In the genomic region with DNA sequence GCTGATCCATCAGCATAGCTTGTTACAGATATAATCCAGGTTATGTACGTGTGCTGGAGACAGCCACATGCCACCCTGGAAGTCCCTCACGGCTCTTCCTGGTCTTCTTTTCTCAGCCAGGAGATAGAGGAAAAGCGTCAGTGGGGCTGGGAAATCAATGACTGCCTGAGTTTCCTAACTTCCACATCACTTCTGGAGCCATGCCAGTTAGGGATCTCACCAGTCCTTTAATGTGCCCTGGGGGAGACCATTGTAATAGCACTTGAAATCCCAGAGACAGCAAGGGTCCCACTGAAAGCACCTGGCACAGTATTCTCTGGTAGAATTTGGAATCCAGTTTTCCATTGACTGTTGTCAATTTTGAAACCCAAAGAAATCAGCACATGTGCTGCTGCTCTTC, we compare ENCODE assay signal across 11 cellular contexts. TPM values are rescaled to one million over a fixed set of nuclear protein-coding genes. Genes with fewer than 3 reads are reported as not detected.
A peak's percentile ranks its signal among the peaks of the same experiment; 100 is the strongest.
DNase-seq lines count a peak whose midpoint lies in the region; TF ChIP-seq lines count a peak whose summit lies in the region.
"Had no signal": no experiment of that assay in that cellular context is flagged by ENCODE, and none has a peak within 500 bp of the region (broad histone marks: within the 10 kb centered on the region; RNA-seq: fewer than 3 reads in every experiment).

No MANE protein-coding gene starts in this region.

- no peak overlapping the region for H2BK12ac ChIP-seq in H9 (ENCODE audit: insufficient read length, low read depth, low read length)

- H3K4ac ChIP-seq in H9 (ENCODE audit: low read depth, low read length) = no peak overlapping the region

- DNase-seq in NCI-H1417 (lab: John Stamatoyannopoulos, UW) = peak in 2 of 3 experiments; percentile 31 to 72
- DNase-seq in NCI-H1417 treated with DMSO at 0.1 percent for 48 hours (lab: John Stamatoyannopoulos, UW) = no peak
- no peak for DNase-seq in H9
- DNase-seq in activated naive CD8-positive, alpha-beta T cell treated with anti-CD3 and anti-CD28 coated beads for 36 hours = no peak
- no peak for DNase-seq in hypothalamus (lab: John Stamatoyannopoulos, UW)
- no peak for DNase-seq in T1000 (lab: John Stamatoyannopoulos, UW)
- no peak for DNase-seq in NCI-H187 treated with DMSO at 0.1 percent for 48 hours (lab: John Stamatoyannopoulos, UW)
- DNase-seq: activated CD4-positive, CD25-positive, alpha-beta regulatory T cell; foreskin melanocyte; thyroid gland had no signal

- H3K27me3 ChIP-seq in H9 (ENCODE audit: insufficient read depth, low read length) (peaks cover 43% of the 10 kb centered on the region), parathyroid adenoma (ENCODE audit: control insufficient read depth, insufficient read depth, low read length) (peaks cover 8% of the 10 kb centered on the region)

- H3K4me1 Mint-ChIP-seq in H9 = peaks cover 22% of the 10 kb centered on the region in 2 experiments
- peaks cover 38% of the 10 kb centered on the region for H3K4me1 Mint-ChIP-seq in activated naive CD8-positive, alpha-beta T cell treated with anti-CD3 and anti-CD28 coated beads for 36 hours

- H2AK5ac ChIP-seq in H9 (ENCODE audit: insufficient read length, low read length) = no peak overlapping the region

- H2BK120ac ChIP-seq in H9 (ENCODE audit: low read depth, low read length, poor library complexity, severe bottlenecking) = no peak overlapping the region

- H3K4me2 ChIP-seq in H9 (ENCODE audit: insufficient read depth, insufficient read length, low read length) (no peak overlapping the region), parathyroid adenoma (ENCODE audit: low read length) (no peak overlapping the region)

- H2AFZ ChIP-seq in H9 (ENCODE audit: low read length) (no peak overlapping the region), parathyroid adenoma (no peak overlapping the region)

- peaks cover 5% of the 10 kb centered on the region for H3K23me2 ChIP-seq in H9 (ENCODE audit: insufficient read length, low read depth, low read length, poor library complexity, severe bottlenecking)

- no peak overlapping the region for H3K9ac ChIP-seq in H9 (ENCODE audit: extremely low read depth, insufficient read length, low read length)
- H3K9ac ChIP-seq in parathyroid adenoma = no peak overlapping the region

- no peaks in the 10 kb centered on the region for H3K36me3 ChIP-seq in parathyroid adenoma (ENCODE audit: control insufficient read depth, insufficient read depth, low read length)
- H3K36me3 ChIP-seq: thyroid gland had no signal

- no peak overlapping the region for H4K91ac ChIP-seq in H9 (ENCODE audit: insufficient read length, low read depth, low read length)

- TF ChIP-seq CTCF in H9 (conservative IDR thresholded peaks at IDR 0.05) (0 out of 3 replicates have a peak, but pooled peaks have one; percentile 2), parathyroid adenoma (IDR thresholded peaks at IDR 0.05) (no peak)

- no peak overlapping the region for H2BK20ac ChIP-seq in H9 (ENCODE audit: low read depth, low read length, poor library complexity, severe bottlenecking)

- no peaks in the 10 kb centered on the region for H3K9me3 ChIP-seq in H9 (ENCODE audit: control insufficient read depth, low read depth, low read length)
- H3K9me3 ChIP-seq in parathyroid adenoma (ENCODE audit: control insufficient read depth, low read length) = no peaks in the 10 kb centered on the region
- H3K9me3 ChIP-seq: thyroid gland had no signal

- H3K36me3 Mint-ChIP-seq in H9 (ENCODE audit: insufficient read depth in 1 of 3, low read depth in 3 of 3) = no peaks in the 10 kb centered on the region; a peak in 1 of 7 replicates
- peaks cover 4% of the 10 kb centered on the region for H3K36me3 Mint-ChIP-seq in activated naive CD8-positive, alpha-beta T cell treated with anti-CD3 and anti-CD28 coated beads for 36 hours

- no peak overlapping the region for H3K18ac ChIP-seq in H9 (ENCODE audit: insufficient read length, low read depth, low read length)

- H3K79me2 ChIP-seq in H9 (ENCODE audit: insufficient read depth, low read length) (no peaks in the 10 kb centered on the region), parathyroid adenoma (no peaks in the 10 kb centered on the region)

- no CpG with 5 or more reads among the region's 3 CpGs for WGBS in H9 (ENCODE audit: extremely low coverage, insufficient read length, low lambda C conversion rate)

- H3K4me3 ChIP-seq in parathyroid adenoma (ENCODE audit: low read depth, low read length) = no peak overlapping the region
- H3K4me3 ChIP-seq: thyroid gland had no signal

- H3K4me3 Mint-ChIP-seq in H9 = no peak overlapping the region; a peak in 1 of 5 replicates
- no peak overlapping the region for H3K4me3 Mint-ChIP-seq in activated naive CD8-positive, alpha-beta T cell treated with anti-CD3 and anti-CD28 coated beads for 36 hours

- no peak overlapping the region for H3K23ac ChIP-seq in H9 (ENCODE audit: insufficient read length, low read depth, low read length)

- H3T11ph ChIP-seq in H9 (ENCODE audit: low read length) = no peak overlapping the region

- no peaks in the 10 kb centered on the region for H4K20me1 ChIP-seq in H9 (ENCODE audit: control insufficient read depth, insufficient read depth, insufficient read length)

- no peak overlapping the region for H3K27ac Mint-ChIP-seq in H9
- peak overlapping the region; percentile 96 for H3K27ac Mint-ChIP-seq in activated naive CD8-positive, alpha-beta T cell treated with anti-CD3 and anti-CD28 coated beads for 36 hours

- H3K27ac ChIP-seq in H9 (ENCODE audit: insufficient read length, low read depth, low read length) (no peak overlapping the region), parathyroid adenoma (peak overlapping the region; percentile 62)

- H3K56ac ChIP-seq in H9 (ENCODE audit: insufficient read length, low read depth, low read length) = no peak overlapping the region

- no peaks in the 10 kb centered on the region for H3K79me1 ChIP-seq in H9 (ENCODE audit: insufficient read depth, low read depth, low read length, poor library complexity, severe bottlenecking)

- H2BK15ac ChIP-seq in H9 (ENCODE audit: low read depth, low read length) = no peak overlapping the region

- peaks cover 2 to 3% of the 10 kb centered on the region in 2 experiments; a peak in 1 of 5 replicates for H3K9me3 Mint-ChIP-seq in H9
- H3K9me3 Mint-ChIP-seq in activated naive CD8-positive, alpha-beta T cell treated with anti-CD3 and anti-CD28 coated beads for 36 hours = no peaks in the 10 kb centered on the region

- H3K14ac ChIP-seq in H9 (ENCODE audit: insufficient read depth, low read length) = no peak overlapping the region

- H3K27me3 Mint-ChIP-seq in H9 (ENCODE audit: low read depth) = peaks cover 89% of the 10 kb centered on the region
- no peaks in the 10 kb centered on the region for H3K27me3 Mint-ChIP-seq in activated naive CD8-positive, alpha-beta T cell treated with anti-CD3 and anti-CD28 coated beads for 36 hours

- no peak overlapping the region for H4K5ac ChIP-seq in H9 (ENCODE audit: insufficient read length, low read depth, low read length)

- H3K4me1 ChIP-seq in H9 (ENCODE audit: insufficient read depth, low read length) (peaks cover under 1% of the 10 kb centered on the region; the same call in 1 of the 2 replicates), parathyroid adenoma (no peaks in the 10 kb centered on the region)

- no peak overlapping the region for H4K8ac ChIP-seq in H9 (replicated peaks; ENCODE audit: insufficient read length, low read depth, low read length)

- H2BK5ac ChIP-seq in H9 (ENCODE audit: insufficient read length, low read length) = no peak overlapping the region

RNA-seq across cellular contexts. Expression of a gene that starts 29.2 kb away (rescaled TPM):
- 0.20 and 0.22 TPM in 2 replicates for total RNA-seq in H9 (2021)
- total RNA-seq in activated naive CD8-positive, alpha-beta T cell treated with anti-CD3 and anti-CD28 coated beads for 36 hours = 1 to 10 TPM; 8.5 to 9.9 TPM

Comparison
In these comparisons a context has a peak if more than half of its experiments do, and no peak if none do; other contexts are left out.
1. DNase-seq: peak in NCI-H1417 (2 of 3); none in NCI-H1417 treated with DMSO at 0.1 percent for 48 hours (single experiment), H9 (single experiment), activated naive CD8-positive, alpha-beta T cell treated with anti-CD3 and anti-CD28 coated beads for 36 hours (single experiment), hypothalamus (0 of 51), T1000 (single experiment) and NCI-H187 treated with DMSO at 0.1 percent for 48 hours (single experiment).